17 cellular contexts compared by ENCODE assay signal in genomic region chr11:134537296-134537695, GRCh38.
DNase-seq lines count a peak whose midpoint lies in the region; ATAC-seq and TF ChIP-seq lines count a peak whose summit lies in the region.
"Had no signal": no experiment of that assay in that cellular context is flagged by ENCODE, and none has a peak within 500 bp of the region (broad histone marks: within the 10 kb centered on the region; RNA-seq: fewer than 3 reads in every experiment).

No MANE protein-coding gene starts in this region.

- no peaks in the 10 kb centered on the region for H3K36me3 ChIP-seq in BLaER1
- H3K36me3 ChIP-seq: MG63 had no signal

- no peak overlapping the region for H3T11ph ChIP-seq in H9 (ENCODE audit: low read length)

- POLR2A ChIA-PET in activated CD4-positive, alpha-beta T cell treated with anti-CD3 and anti-CD28 coated beads, Interleukin-2, amount 10 ng/mL, durations not matched to agents 7 days and 5 days (lab: Charles Lee), result no interaction called here

- no peaks in the 10 kb centered on the region for H3K23me2 ChIP-seq in H9 (ENCODE audit: insufficient read length, low read depth, low read length, poor library complexity, severe bottlenecking)

- H2BK5ac ChIP-seq in H9 (ENCODE audit: insufficient read length, low read length), result no peak overlapping the region

- peaks cover 0 to 3% (median 3%) of the 10 kb centered on the region in 3 experiments; a peak in 3 of 7 replicates for H3K36me3 Mint-ChIP-seq in H9 (ENCODE audit: insufficient read depth in 1 of 3, low read depth in 3 of 3)
- no peaks in the 10 kb centered on the region for H3K36me3 Mint-ChIP-seq in endothelial cell (ENCODE audit: low read depth, unreplicated experiment)
- H3K36me3 Mint-ChIP-seq in activated CD4-positive, alpha-beta T cell treated with anti-CD3 and anti-CD28 coated beads, Interleukin-2, amount 10 ng/mL, durations not matched to agents 7 days and 5 days (ENCODE audit: low read depth), result no peaks in the 10 kb centered on the region
- H3K36me3 Mint-ChIP-seq: CD8-positive, alpha-beta T cell had no signal

- H3K9me3 Mint-ChIP-seq in H9, result peaks cover 3 to 6% of the 10 kb centered on the region in 2 experiments; a peak in 4 of 5 replicates
- H3K9me3 Mint-ChIP-seq in endothelial cell (ENCODE audit: unreplicated experiment), result no peaks in the 10 kb centered on the region
- H3K9me3 Mint-ChIP-seq in activated CD4-positive, alpha-beta T cell treated with anti-CD3 and anti-CD28 coated beads, Interleukin-2, amount 10 ng/mL, durations not matched to agents 7 days and 5 days, result no peaks in the 10 kb centered on the region

- CTCF ChIA-PET in activated CD4-positive, alpha-beta T cell treated with anti-CD3 and anti-CD28 coated beads, Interleukin-2, amount 10 ng/mL, durations not matched to agents 7 days and 5 days (lab: Charles Lee), result interaction anchor here (0.6 kb wide), 1 partner anchor 967 kb away, joined by 4 read pairs; no protein-coding TSS in a partner anchor

- no peaks in the 10 kb centered on the region for H3K9me3 ChIP-seq in BLaER1
- no peaks in the 10 kb centered on the region for H3K9me3 ChIP-seq in H9 (ENCODE audit: control insufficient read depth, low read depth, low read length)
- H3K9me3 ChIP-seq: MG63 had no signal

- DNase-seq in H9 (peak; percentile 22), endothelial cell (ENCODE audit: low spot score) (no peak), posterior vena cava (ENCODE audit: low spot score) (peak; percentile 62), Kasumi-1 (lab: John Stamatoyannopoulos, UW) (no peak), dermis blood vessel endothelial cell (no peak)
- DNase-seq in activated CD4-positive, alpha-beta T cell treated with anti-CD3 and anti-CD28 coated beads, Interleukin-2, amount 10 ng/mL, durations not matched to agents 7 days and 5 days, result no peak
- DNase-seq: KG1, MG63, NCI-H1092 treated with DMSO at 0.1 percent for 48 hours, NCI-H1694 treated with DMSO at 0.1 percent for 48 hours, NCI-H446, NCI-H748 treated with DMSO at 0.1 percent for 48 hours, SHP77 had no signal

- H3K4me3 Mint-ChIP-seq in H9, result no peak overlapping the region
- H3K4me3 Mint-ChIP-seq in endothelial cell (ENCODE audit: unreplicated experiment), result peak overlapping the region; percentile 15
- H3K4me3 Mint-ChIP-seq in activated CD4-positive, alpha-beta T cell treated with anti-CD3 and anti-CD28 coated beads, Interleukin-2, amount 10 ng/mL, durations not matched to agents 7 days and 5 days, result no peak overlapping the region
- H3K4me3 Mint-ChIP-seq: B cell; CD8-positive, alpha-beta T cell had no signal

- no peak overlapping the region for H2AK5ac ChIP-seq in H9 (ENCODE audit: insufficient read length, low read length)

- no peak overlapping the region for H3K4me3 ChIP-seq in BLaER1
- H3K4me3 ChIP-seq: MG63 had no signal

- no peak overlapping the region for H3K14ac ChIP-seq in H9 (ENCODE audit: insufficient read depth, low read length)

- H3K27me3 Mint-ChIP-seq in H9 (ENCODE audit: low read depth), result peaks cover 10% of the 10 kb centered on the region
- H3K27me3 Mint-ChIP-seq in endothelial cell (ENCODE audit: unreplicated experiment), result peaks cover 14% of the 10 kb centered on the region
- H3K27me3 Mint-ChIP-seq in activated CD4-positive, alpha-beta T cell treated with anti-CD3 and anti-CD28 coated beads, Interleukin-2, amount 10 ng/mL, durations not matched to agents 7 days and 5 days, result peaks cover 14% of the 10 kb centered on the region

- H3K4ac ChIP-seq in H9 (ENCODE audit: low read depth, low read length), result no peak overlapping the region

- H2AFZ ChIP-seq in H9 (ENCODE audit: low read length), result no peak overlapping the region

- TF ChIP-seq CTCF in H9 (conservative IDR thresholded peaks at IDR 0.05) (no peak), endothelial cell (IDR thresholded peaks at IDR 0.05; ENCODE audit: unreplicated experiment) (no peak)

- intact Hi-C loops in posterior vena cava (cut with DNase I), result loop anchor here in 1 of 2 donors (10.0 kb wide), 1 partner anchor 662 kb away; no protein-coding TSS in a partner anchor

- no peak overlapping the region for H3K27ac Mint-ChIP-seq in H9
- H3K27ac Mint-ChIP-seq in endothelial cell (ENCODE audit: unreplicated experiment), result no peak overlapping the region
- H3K27ac Mint-ChIP-seq in activated CD4-positive, alpha-beta T cell treated with anti-CD3 and anti-CD28 coated beads, Interleukin-2, amount 10 ng/mL, durations not matched to agents 7 days and 5 days, result no peak overlapping the region
- H3K27ac Mint-ChIP-seq: B cell; CD8-positive, alpha-beta T cell had no signal

- H2BK120ac ChIP-seq in H9 (ENCODE audit: low read depth, low read length, poor library complexity, severe bottlenecking), result no peak overlapping the region

- H2BK15ac ChIP-seq in H9 (ENCODE audit: low read depth, low read length), result no peak overlapping the region

- H3K23ac ChIP-seq in H9 (ENCODE audit: insufficient read length, low read depth, low read length), result no peak overlapping the region

- H4K20me1 ChIP-seq in BLaER1 (peaks cover 4% of the 10 kb centered on the region; the same call in 1 of the 2 replicates), H9 (ENCODE audit: control insufficient read depth, insufficient read depth, insufficient read length) (no peaks in the 10 kb centered on the region)

- ATAC-seq in GM18502 (IDR thresholded peaks at IDR 0.05; ENCODE audit: poor library complexity, unreplicated experiment), result no peak
- ATAC-seq: CD8-positive, alpha-beta T cell had no signal

- no CpG with 5 or more reads among the region's 11 CpGs for WGBS in H9 (ENCODE audit: extremely low coverage, insufficient read length, low lambda C conversion rate)

- H3K4me1 Mint-ChIP-seq in H9 (peaks cover 11% of the 10 kb centered on the region in 2 experiments; a peak in 3 of 4 replicates), endothelial cell (ENCODE audit: unreplicated experiment) (peaks cover 34% of the 10 kb centered on the region)
- no peaks in the 10 kb centered on the region for H3K4me1 Mint-ChIP-seq in activated CD4-positive, alpha-beta T cell treated with anti-CD3 and anti-CD28 coated beads, Interleukin-2, amount 10 ng/mL, durations not matched to agents 7 days and 5 days

- H3K56ac ChIP-seq in H9 (ENCODE audit: insufficient read length, low read depth, low read length), result no peak overlapping the region

- H3K4me2 ChIP-seq in BLaER1, result peak overlapping the region; percentile 82
- no peak overlapping the region for H3K4me2 ChIP-seq in H9 (ENCODE audit: insufficient read depth, insufficient read length, low read length)

- H4K91ac ChIP-seq in H9 (ENCODE audit: insufficient read length, low read depth, low read length), result no peak overlapping the region

- H4K5ac ChIP-seq in H9 (ENCODE audit: insufficient read length, low read depth, low read length), result no peak overlapping the region

- H3K27me3 ChIP-seq in BLaER1 (no peaks in the 10 kb centered on the region), H9 (ENCODE audit: insufficient read depth, low read length) (no peaks in the 10 kb centered on the region; the same call in 1 of the 2 replicates)
- H3K27me3 ChIP-seq: MG63 had no signal

- no peak overlapping the region for H2BK20ac ChIP-seq in H9 (ENCODE audit: low read depth, low read length, poor library complexity, severe bottlenecking)

- no peaks in the 10 kb centered on the region for H3K79me2 ChIP-seq in H9 (ENCODE audit: insufficient read depth, low read length)

- H3K9ac ChIP-seq in BLaER1 (no peak overlapping the region), H9 (ENCODE audit: extremely low read depth, insufficient read length, low read length) (no peak overlapping the region)

- H3K27ac ChIP-seq in BLaER1 (no peak overlapping the region), H9 (ENCODE audit: insufficient read length, low read depth, low read length) (no peak overlapping the region)

- H3K4me1 ChIP-seq in BLaER1 (peaks cover 49% of the 10 kb centered on the region), H9 (ENCODE audit: insufficient read depth, low read length) (no peaks in the 10 kb centered on the region; the same call in 1 of the 2 replicates)

- H3K79me1 ChIP-seq in H9 (ENCODE audit: insufficient read depth, low read depth, low read length, poor library complexity, severe bottlenecking), result no peaks in the 10 kb centered on the region

- no peak overlapping the region for H4K8ac ChIP-seq in H9 (replicated peaks; ENCODE audit: insufficient read length, low read depth, low read length)

- no peak overlapping the region for H3K18ac ChIP-seq in H9 (ENCODE audit: insufficient read length, low read depth, low read length)

- H2BK12ac ChIP-seq in H9 (ENCODE audit: insufficient read length, low read depth, low read length), result no peak overlapping the region

Comparison
In these comparisons a context has a peak if more than half of its experiments do, and no peak if none do; other contexts are left out.
1. DNase-seq: peak in H9 (single experiment) and posterior vena cava (single experiment); none in endothelial cell (single experiment), Kasumi-1 (0 of 2), activated CD4-positive, alpha-beta T cell treated with anti-CD3 and anti-CD28 coated beads, Interleukin-2, amount 10 ng/mL, durations not matched to agents 7 days and 5 days (single experiment) and dermis blood vessel endothelial cell (single experiment).